In genomic region chr19:17784201-17785008, GRCh38 we compare ENCODE assay signal across 8 cellular contexts. TPM values are rescaled to one million over a fixed set of nuclear protein-coding genes. Genes with fewer than 3 reads are reported as not detected.
A peak's percentile ranks its signal among the peaks of the same experiment; 100 is the strongest.
DNase-seq lines count a peak whose midpoint lies in the region; ATAC-seq, FAIRE-seq and TF ChIP-seq lines count a peak whose summit lies in the region.

No MANE protein-coding gene starts in this region.

- POLR2A ChIA-PET in AG04450 (lab: Yijun Ruan, JAX), result interaction anchor here (0.6 kb wide), 2 partner anchors 8 to 495 kb away, joined by 4 to 7 read pairs; no protein-coding TSS in a partner anchor

- H3K9me3 ChIP-seq in AG04450 (ENCODE audit: control insufficient read depth, insufficient read depth, low read length), result no peaks in the 10 kb centered on the region; the same call in 1 of the 2 replicates

- CTCF ChIA-PET in AG04450 (lab: Charles Lee), result interaction anchor here (0.7 to 2.1 kb wide), 5 partner anchors 9 to 284 kb away, joined by 3 to 6 read pairs (median 3); partner anchors contain the start of gene B3GNT3

- no peak overlapping the region for H3K4me3 ChIP-seq in AG04450 (ENCODE audit: low read depth, low read length)

- TF ChIP-seq CTCF in AG04450 (IDR thresholded peaks at IDR 0.05; ENCODE audit: low read depth, low read length), result peak; percentile 80

- H3K27ac ChIP-seq in AG04450 (ENCODE audit: low read depth, low read length), result no peak overlapping the region

- no peak for ATAC-seq in HG03108 (IDR thresholded peaks at IDR 0.05; ENCODE audit: unreplicated experiment)

- H3K27me3 ChIP-seq in AG04450 (ENCODE audit: control insufficient read depth, insufficient read depth, low read length), result no peaks in the 10 kb centered on the region

- FAIRE-seq in GM19239 (lab: Jason Lieb, UNC), result peak; percentile 93

- DNase-seq in AG04450 (ENCODE audit: low read depth, low spot score), result no peak
- peak; percentile 77 for DNase-seq in GM19239 (ENCODE audit: insufficient read length, low spot score)
- DNase-seq in NCI-H526 treated with DMSO at 0.1 percent for 48 hours (lab: John Stamatoyannopoulos, UW), result peak; percentile 2
- peak; percentile 58 to 69 for DNase-seq in activated CD4-positive, alpha-beta T cell treated with anti-CD3 and anti-CD28 coated beads, Interleukin-2, amount 50 U/mL, for 24 hours (ENCODE audit: low read depth in 1 of 2, low spot score in 1 of 2)
- DNase-seq in ecto neural progenitor cell (ENCODE audit: low spot score), result peak; percentile 73
- DNase-seq in midbrain (lab: John Stamatoyannopoulos, UW), result peak; percentile 53
- DNase-seq in stimulated activated CD8-positive, alpha-beta memory T cell treated with anti-CD3 and anti-CD28 coated beads, Interleukin-4, amount 100 ng/mL, for 24 hours (ENCODE audit: low read depth), result peak; percentile 64

RNA-seq across cellular contexts. Expression of gene B3GNT3, which starts 10.5 kb away (rescaled TPM):
- not detected in 2 replicates for polyA plus RNA-seq in AG04450 (2011; rRNA removed)
- polyA minus RNA-seq in AG04450 (2011; rRNA and poly(A)+ RNA removed), result not detected in 2 replicates

RNA-seq across cellular contexts. Expression of gene FCHO1, which starts 33.1 kb away (rescaled TPM):
- 0.15 and 0.35 TPM in 2 replicates for polyA plus RNA-seq in AG04450 (2011; rRNA removed)
- polyA minus RNA-seq in AG04450 (2011; rRNA and poly(A)+ RNA removed), result 0.28 and 0.65 TPM in 2 replicates

RNA-seq across cellular contexts. Expression of gene INSL3, which starts 36.9 kb away (rescaled TPM):
- not detected in 2 replicates for polyA plus RNA-seq in AG04450 (2011; rRNA removed)
- polyA minus RNA-seq in AG04450 (2011; rRNA and poly(A)+ RNA removed), result not detected in 2 replicates
